30 cellular contexts compared by ENCODE assay signal in genomic region chr6:107572886-107573285, GRCh38.
"Had no signal": no experiment of that assay in that cellular context is flagged by ENCODE, and none has a peak within 500 bp of the region (broad histone marks: within the 10 kb centered on the region; RNA-seq: fewer than 3 reads in every experiment).

No MANE protein-coding gene starts in this region.

- DNase-seq: activated CD4-positive, alpha-beta memory T cell treated with anti-CD3 and anti-CD28 coated beads for 36 hours; activated CD4-positive, alpha-beta T cell treated with anti-CD3 and anti-CD28 coated beads for 36 hours; activated CD4-positive, alpha-beta T cell treated with anti-CD3 and anti-CD28 coated beads, Interleukin-2, amount 10 ng/mL, durations not matched to agents 24 days and 14 days; activated CD4-positive, CD25-positive, alpha-beta regulatory T cell; activated CD4-positive, CD25-positive, alpha-beta regulatory T cell treated with anti-CD3 and anti-CD28 coated beads, Interleukin-2, amount 50 U/mL, for 72 hours; activated CD8-positive, alpha-beta memory T cell treated with anti-CD3 and anti-CD28 coated beads, Interleukin-2, amount 10 ng/mL, durations not matched to agents 7 days and 5 days; activated CD8-positive, alpha-beta memory T cell treated with anti-CD3 and anti-CD28 coated beads, Interleukin-2, amount 50 U/mL, for 4 hours; activated CD8-positive, alpha-beta T cell treated with anti-CD3 and anti-CD28 coated beads, Interleukin-2, amount 10 ng/mL, durations not matched to agents 7 days and 5 days; activated gamma-delta T cell; activated naive CD4-positive, alpha-beta T cell; activated naive CD4-positive, alpha-beta T cell treated with anti-CD3 and anti-CD28 coated beads, Interleukin-2, amount 10 ng/mL, durations not matched to agents 7 days and 5 days; activated naive CD8-positive, alpha-beta T cell treated with anti-CD3 and anti-CD28 coated beads, Interleukin-2, amount 10 ng/mL, durations not matched to agents 7 days and 5 days; activated T-cell treated with anti-CD3 and anti-CD28 coated beads, Interleukin-2, amount 50 U/mL, for 1 hour; activated T-cell treated with anti-CD3 and anti-CD28 coated beads, Interleukin-2, amount 50 U/mL, for 48 hours; central memory CD4-positive, alpha-beta T cell; cerebellar nuclear complex; colonic mucosa; effector CD8-positive, alpha-beta T cell; esophagus squamous epithelium; foreskin melanocyte; T-helper 1 cell; T-helper 17 cell; T1000; WERI-Rb-1 had no signal

- H3K27ac ChIP-seq: ascending aorta, breast epithelium, cardiac muscle cell, colonic mucosa, epithelial cell of prostate, esophagus squamous epithelium, gastroesophageal sphincter, WERI-Rb-1 had no signal

- H3K9me3 ChIP-seq: ascending aorta, breast epithelium, colonic mucosa, esophagus squamous epithelium, gastroesophageal sphincter had no signal

- H3K36me3 ChIP-seq: ascending aorta, breast epithelium, cardiac muscle cell, colonic mucosa, esophagus squamous epithelium, WERI-Rb-1 had no signal

- H3K27me3 ChIP-seq: ascending aorta, breast epithelium, cardiac muscle cell, colonic mucosa, esophagus squamous epithelium, gastroesophageal sphincter had no signal

- ATAC-seq: activated CD4-positive, alpha-beta T cell treated with anti-CD3 and anti-CD28 coated beads for 36 hours; activated CD8-positive, alpha-beta memory T cell treated with anti-CD3 and anti-CD28 coated beads, Interleukin-2, amount 10 ng/mL, durations not matched to agents 7 days and 5 days; activated CD8-positive, alpha-beta T cell treated with anti-CD3 and anti-CD28 coated beads, Interleukin-2, amount 10 ng/mL, durations not matched to agents 7 days and 5 days; activated naive CD4-positive, alpha-beta T cell treated with anti-CD3 and anti-CD28 coated beads, Interleukin-2, amount 50 U/mL, for 72 hours; gastroesophageal sphincter; T-helper 17 cell had no signal

- H3K4me3 ChIP-seq: ascending aorta, breast epithelium, cardiac muscle cell, colonic mucosa, esophagus squamous epithelium, gastroesophageal sphincter had no signal

- H3K4me1 ChIP-seq: ascending aorta, breast epithelium, colonic mucosa, esophagus squamous epithelium, gastroesophageal sphincter had no signal
